10 cellular contexts compared by ENCODE assay signal in the genomic region with DNA sequence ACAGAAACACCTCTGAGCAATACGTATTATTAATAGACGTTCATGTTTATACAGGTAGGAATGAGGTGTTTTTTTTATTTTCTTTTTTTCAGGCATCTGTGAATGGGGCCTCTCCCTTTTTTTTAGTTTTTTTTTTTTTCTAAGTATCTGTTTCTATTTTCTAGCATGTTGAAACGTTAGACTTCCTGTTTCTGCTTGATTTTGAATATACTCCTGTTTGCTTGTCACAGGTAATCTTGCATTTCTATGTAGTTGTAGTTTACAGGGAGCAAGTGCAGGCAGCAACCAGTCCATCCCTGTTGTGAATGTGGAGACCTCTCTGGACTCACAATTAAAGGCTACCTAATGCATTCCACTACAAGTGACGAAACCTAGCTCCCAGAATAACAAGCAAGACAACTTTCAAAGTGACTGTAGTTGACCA. TPM values are rescaled to one million over a fixed set of nuclear protein-coding genes. Genes with fewer than 3 reads are reported as not detected.
DNase-seq lines count a peak whose midpoint lies in the region; ATAC-seq and TF ChIP-seq lines count a peak whose summit lies in the region.
"Had no signal": no experiment of that assay in that cellular context is flagged by ENCODE, and none has a peak within 500 bp of the region (broad histone marks: within the 10 kb centered on the region; RNA-seq: fewer than 3 reads in every experiment).

No MANE protein-coding gene starts in this region.

- peaks cover 4% of the 10 kb centered on the region for H3K36me3 ChIP-seq in GM06990 (ENCODE audit: control insufficient read depth, insufficient read depth, low read length)
- H3K36me3 ChIP-seq: brain microvascular endothelial cell had no signal

- DNase-seq in GM06990 (ENCODE audit: extremely low read depth, insufficient read length) (no peak), epithelial cell of prostate (ENCODE audit: low read depth, low spot score) (peak; percentile 66), GM10266 (ENCODE audit: extremely low spot score) (no peak), islet precursor cell (no peak), dorsolateral prefrontal cortex (no peak), DMS153 treated with DMSO at 0.1 percent for 48 hours (lab: John Stamatoyannopoulos, UW; ENCODE audit: unreplicated experiment) (no peak)
- DNase-seq: brain microvascular endothelial cell; stimulated activated CD4-positive, alpha-beta T cell treated with anti-CD3 and anti-CD28 coated beads, Interleukin-12 subunit alpha, Interleukin-12 subunit beta, amount 100 ng/mL, for 4 hours had no signal

- H3K27me3 ChIP-seq in GM06990 (replicated peaks; ENCODE audit: control insufficient read depth, insufficient read depth, low read length) (no peaks in the 10 kb centered on the region), dorsolateral prefrontal cortex (no peaks in the 10 kb centered on the region)
- H3K27me3 ChIP-seq: brain microvascular endothelial cell had no signal

- H3K27ac ChIP-seq in epithelial cell of prostate: peak overlapping the region; percentile 94
- H3K27ac ChIP-seq in dorsolateral prefrontal cortex: no peak overlapping the region
- H3K27ac ChIP-seq: brain microvascular endothelial cell had no signal

- no peak for TF ChIP-seq CTCF in GM06990 (IDR thresholded peaks at IDR 0.05; ENCODE audit: insufficient read depth, low read length, poor library complexity, severe bottlenecking)
- TF ChIP-seq CTCF in GM10266 (IDR thresholded peaks at IDR 0.05; ENCODE audit: control insufficient read depth, insufficient read depth, low read depth, missing control alignments): no peak
- TF ChIP-seq CTCF in dorsolateral prefrontal cortex (IDR thresholded peaks at IDR 0.05 in 54 of 56, conservative IDR thresholded peaks at IDR 0.05 in 2 of 56; ENCODE audit: low read depth in 1 of 56, partially characterized antibody in 56 of 56): no peak

- ATAC-seq in GM19455 (IDR thresholded peaks at IDR 0.05; ENCODE audit: unreplicated experiment) (peak; percentile 32), HG03432 (IDR thresholded peaks at IDR 0.05; ENCODE audit: unreplicated experiment) (peak; percentile 47)

- intact Hi-C loops in dorsolateral prefrontal cortex (cut with DNase I): loop anchor here in 1 of 2 donors (10.0 kb wide), 1 partner anchor 348 kb away; a partner anchor contains a TSS

- H3K4me3 ChIP-seq in GM06990 (replicated peaks; ENCODE audit: low read depth, low read length): peak overlapping the region; percentile 80
- H3K4me3 ChIP-seq in dorsolateral prefrontal cortex: no peak overlapping the region

RNA-seq across cellular contexts. Expression of a gene that starts 22.8 kb away (rescaled TPM):
- total RNA-seq in dorsolateral prefrontal cortex: 1 to 10 TPM in 105 of 120 experiments, under 1 TPM in 15; 0.25 to 6.9 (median 1.9) TPM
